In genomic region chrX:66074920-66075879, GRCh38 we compare ENCODE assay signal across 8 cellular contexts. TPM values are rescaled to one million over a fixed set of nuclear protein-coding genes. Genes with fewer than 3 reads are reported as not detected.
DNase-seq lines count a peak whose midpoint lies in the region; ATAC-seq lines count a peak whose summit lies in the region.
"Had no signal": no experiment of that assay in that cellular context is flagged by ENCODE, and none has a peak within 500 bp of the region (broad histone marks: within the 10 kb centered on the region; RNA-seq: fewer than 3 reads in every experiment).

No MANE protein-coding gene starts in this region.

- H3K9me3 Mint-ChIP-seq in activated CD4-positive, alpha-beta T cell treated with anti-CD3 and anti-CD28 coated beads, Interleukin-2, amount 10 ng/mL, durations not matched to agents 24 days and 14 days, result peaks cover 14% of the 10 kb centered on the region
- H3K9me3 Mint-ChIP-seq in stimulated activated effector memory CD8-positive, alpha-beta T cell treated with anti-CD3 and anti-CD28 coated beads, Interleukin-12 subunit alpha, Interleukin-12 subunit beta, amount 100 ng/mL, for 72 hours, result no peaks in the 10 kb centered on the region

- no peaks in the 10 kb centered on the region for H3K27me3 Mint-ChIP-seq in activated CD4-positive, alpha-beta T cell treated with anti-CD3 and anti-CD28 coated beads, Interleukin-2, amount 10 ng/mL, durations not matched to agents 24 days and 14 days

- ATAC-seq in HG03103 (IDR thresholded peaks at IDR 0.05; ENCODE audit: low read depth, unreplicated experiment), result peak; percentile 73
- ATAC-seq in stimulated activated effector memory CD8-positive, alpha-beta T cell treated with anti-CD3 and anti-CD28 coated beads, Interleukin-12 subunit alpha, Interleukin-12 subunit beta, amount 100 ng/mL, for 72 hours, result peak; percentile 76

- peaks cover 5% of the 10 kb centered on the region for H3K36me3 Mint-ChIP-seq in activated CD4-positive, alpha-beta T cell treated with anti-CD3 and anti-CD28 coated beads, Interleukin-2, amount 10 ng/mL, durations not matched to agents 24 days and 14 days (ENCODE audit: low read depth)
- no peaks in the 10 kb centered on the region for H3K36me3 Mint-ChIP-seq in stimulated activated effector memory CD8-positive, alpha-beta T cell treated with anti-CD3 and anti-CD28 coated beads, Interleukin-12 subunit alpha, Interleukin-12 subunit beta, amount 100 ng/mL, for 72 hours

- H3K27ac Mint-ChIP-seq in activated CD4-positive, alpha-beta T cell treated with anti-CD3 and anti-CD28 coated beads, Interleukin-2, amount 10 ng/mL, durations not matched to agents 24 days and 14 days, result peak overlapping the region; percentile 90
- peak overlapping the region; percentile 83 for H3K27ac Mint-ChIP-seq in stimulated activated effector memory CD8-positive, alpha-beta T cell treated with anti-CD3 and anti-CD28 coated beads, Interleukin-12 subunit alpha, Interleukin-12 subunit beta, amount 100 ng/mL, for 72 hours

- DNase-seq in activated CD4-positive, alpha-beta T cell treated with anti-CD3 and anti-CD28 coated beads, Interleukin-2, amount 10 ng/mL, durations not matched to agents 24 days and 14 days, result peak; percentile 80
- DNase-seq in globus pallidus (ENCODE audit: low spot score) (peak; percentile 31), cerebellum (ENCODE audit: low spot score) (no peak), inferior parietal cortex (ENCODE audit: extremely low spot score) (no peak), foreskin melanocyte (no peak)
- peak; percentile 10 to 55 for DNase-seq in stimulated activated effector memory CD8-positive, alpha-beta T cell treated with anti-CD3 and anti-CD28 coated beads, Interleukin-12 subunit alpha, Interleukin-12 subunit beta, amount 100 ng/mL, for 72 hours (ENCODE audit: low spot score in 2 of 2)

- intact Hi-C loops in activated CD4-positive, alpha-beta T cell treated with anti-CD3 and anti-CD28 coated beads, Interleukin-2, amount 10 ng/mL, durations not matched to agents 24 days and 14 days (cut with micrococcal nuclease), result loop anchor here (2.0 kb wide), 1 partner anchor 28 kb away; no protein-coding TSS in a partner anchor

- peak overlapping the region; percentile 77 for H3K4me3 Mint-ChIP-seq in activated CD4-positive, alpha-beta T cell treated with anti-CD3 and anti-CD28 coated beads, Interleukin-2, amount 10 ng/mL, durations not matched to agents 24 days and 14 days
- H3K4me3 Mint-ChIP-seq in stimulated activated effector memory CD8-positive, alpha-beta T cell treated with anti-CD3 and anti-CD28 coated beads, Interleukin-12 subunit alpha, Interleukin-12 subunit beta, amount 100 ng/mL, for 72 hours, result peak overlapping the region; percentile 67

- peaks cover 20% of the 10 kb centered on the region for H3K4me1 Mint-ChIP-seq in activated CD4-positive, alpha-beta T cell treated with anti-CD3 and anti-CD28 coated beads, Interleukin-2, amount 10 ng/mL, durations not matched to agents 24 days and 14 days
- peaks cover 21% of the 10 kb centered on the region for H3K4me1 Mint-ChIP-seq in stimulated activated effector memory CD8-positive, alpha-beta T cell treated with anti-CD3 and anti-CD28 coated beads, Interleukin-12 subunit alpha, Interleukin-12 subunit beta, amount 100 ng/mL, for 72 hours

RNA-seq across cellular contexts. Expression of gene VSIG4, which starts 35.3 kb away (rescaled TPM):
- total RNA-seq in activated CD4-positive, alpha-beta T cell treated with anti-CD3 and anti-CD28 coated beads, Interleukin-2, amount 10 ng/mL, durations not matched to agents 24 days and 14 days, result not detected in 2 replicates
- total RNA-seq in cerebellum, result 16.9 TPM
- total RNA-seq: LHCN-M2 had no signal

Comparison
In these comparisons a context has a peak if more than half of its experiments do, and no peak if none do; other contexts are left out.
1. DNase-seq: peak in activated CD4-positive, alpha-beta T cell treated with anti-CD3 and anti-CD28 coated beads, Interleukin-2, amount 10 ng/mL, durations not matched to agents 24 days and 14 days (single experiment), globus pallidus (single experiment) and stimulated activated effector memory CD8-positive, alpha-beta T cell treated with anti-CD3 and anti-CD28 coated beads, Interleukin-12 subunit alpha, Interleukin-12 subunit beta, amount 100 ng/mL, for 72 hours (2 of 2); none in cerebellum (single experiment), inferior parietal cortex (single experiment) and foreskin melanocyte (single experiment).
2. RNA of gene VSIG4, which starts 35.3 kb away (total RNA-seq): 16.9 TPM in cerebellum (single experiment); not detected in activated CD4-positive, alpha-beta T cell treated with anti-CD3 and anti-CD28 coated beads, Interleukin-2, amount 10 ng/mL, durations not matched to agents 24 days and 14 days; every median in the first group is over 10 times any median in the second.